In the genomic region with DNA sequence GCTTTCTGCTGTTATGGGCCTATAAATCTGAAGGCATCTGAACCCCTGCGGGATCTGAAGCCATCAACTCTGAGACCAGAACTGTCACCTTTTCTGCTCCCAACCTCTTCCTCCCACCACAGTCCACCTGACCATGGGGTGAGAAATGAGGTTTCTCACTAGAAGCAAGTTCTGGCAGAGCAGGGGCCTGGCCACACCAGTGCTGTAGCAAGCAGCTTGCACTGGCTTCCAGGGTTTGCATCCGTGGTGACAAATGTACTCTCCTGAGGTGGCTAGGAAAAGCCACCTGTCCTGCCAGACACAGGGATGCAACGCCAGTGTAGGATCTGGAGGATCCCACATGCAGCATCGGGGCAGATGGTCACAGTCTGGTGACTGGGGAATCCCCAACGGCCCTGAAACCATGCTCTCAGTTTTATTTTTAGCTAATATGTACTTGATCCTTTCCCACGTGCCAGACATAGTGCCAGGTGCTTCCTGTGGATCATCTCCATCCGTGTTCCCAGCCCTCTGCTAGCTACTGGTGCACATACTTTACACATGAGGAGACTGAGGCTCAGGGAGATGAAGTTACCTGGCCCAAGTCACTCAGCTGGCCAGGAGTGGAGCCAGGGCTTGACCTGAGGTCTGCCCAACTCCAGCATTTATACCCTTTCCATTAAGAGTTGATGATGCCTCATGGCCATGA, we compare ENCODE assay signal across 9 cellular contexts.
A peak's percentile ranks its signal among the peaks of the same experiment; 100 is the strongest.
DNase-seq lines count a peak whose midpoint lies in the region; ATAC-seq and TF ChIP-seq lines count a peak whose summit lies in the region.
"Had no signal": no experiment of that assay in that cellular context is flagged by ENCODE, and none has a peak within 500 bp of the region (broad histone marks: within the 10 kb centered on the region; RNA-seq: fewer than 3 reads in every experiment).

No MANE protein-coding gene starts in this region.

- no peaks in the 10 kb centered on the region for H4K20me1 ChIP-seq in H9 (ENCODE audit: control insufficient read depth, insufficient read depth, insufficient read length)

- no peaks in the 10 kb centered on the region for H3K79me1 ChIP-seq in H9 (ENCODE audit: insufficient read depth, low read depth, low read length, poor library complexity, severe bottlenecking)

- no peaks in the 10 kb centered on the region for H3K79me2 ChIP-seq in H9 (ENCODE audit: insufficient read depth, low read length)

- no peak overlapping the region for H3K27ac ChIP-seq in H9 (ENCODE audit: insufficient read length, low read depth, low read length)
- H3K27ac ChIP-seq: VCaP had no signal

- no peak overlapping the region for H3K23ac ChIP-seq in H9 (ENCODE audit: insufficient read length, low read depth, low read length)

- peak overlapping the region; percentile 48 for H3K27ac Mint-ChIP-seq in stimulated activated effector memory CD8-positive, alpha-beta T cell treated with anti-CD3 and anti-CD28 coated beads, Interleukin-12 subunit alpha, Interleukin-12 subunit beta, amount 100 ng/mL, for 72 hours
- H3K27ac Mint-ChIP-seq in H9 = no peak overlapping the region

- no peak overlapping the region for H3K4ac ChIP-seq in H9 (ENCODE audit: low read depth, low read length)

- H3K9ac ChIP-seq in H9 (ENCODE audit: extremely low read depth, insufficient read length, low read length) = no peak overlapping the region

- no CpG with 5 or more reads among the region's 7 CpGs for WGBS in H9 (ENCODE audit: extremely low coverage, insufficient read length, low lambda C conversion rate)

- TF ChIP-seq CTCF in H9 (conservative IDR thresholded peaks at IDR 0.05) = no peak

- no peaks in the 10 kb centered on the region for H3K4me1 ChIP-seq in H9 (ENCODE audit: insufficient read depth, low read length)

- no peak overlapping the region for H4K5ac ChIP-seq in H9 (ENCODE audit: insufficient read length, low read depth, low read length)

- H4K8ac ChIP-seq in H9 (replicated peaks; ENCODE audit: insufficient read length, low read depth, low read length) = no peak overlapping the region

- H3K4me2 ChIP-seq in H9 (ENCODE audit: insufficient read depth, insufficient read length, low read length) = no peak overlapping the region

- no peak overlapping the region for H2AFZ ChIP-seq in H9 (ENCODE audit: low read length)

- H2BK12ac ChIP-seq in H9 (ENCODE audit: insufficient read length, low read depth, low read length) = no peak overlapping the region

- H3K4me1 Mint-ChIP-seq in stimulated activated effector memory CD8-positive, alpha-beta T cell treated with anti-CD3 and anti-CD28 coated beads, Interleukin-12 subunit alpha, Interleukin-12 subunit beta, amount 100 ng/mL, for 72 hours = peaks cover 59% of the 10 kb centered on the region
- peaks cover 6 to 12% of the 10 kb centered on the region in 2 experiments for H3K4me1 Mint-ChIP-seq in H9

- H3K23me2 ChIP-seq in H9 (ENCODE audit: insufficient read length, low read depth, low read length, poor library complexity, severe bottlenecking) = no peaks in the 10 kb centered on the region

- no peak overlapping the region for H3T11ph ChIP-seq in H9 (ENCODE audit: low read length)

- H3K36me3 Mint-ChIP-seq in stimulated activated effector memory CD8-positive, alpha-beta T cell treated with anti-CD3 and anti-CD28 coated beads, Interleukin-12 subunit alpha, Interleukin-12 subunit beta, amount 100 ng/mL, for 72 hours = no peaks in the 10 kb centered on the region
- no peaks in the 10 kb centered on the region; a peak in 1 of 7 replicates for H3K36me3 Mint-ChIP-seq in H9 (ENCODE audit: insufficient read depth in 1 of 3, low read depth in 3 of 3)

- H2BK5ac ChIP-seq in H9 (ENCODE audit: insufficient read length, low read length) = no peak overlapping the region

- no peak overlapping the region for H3K18ac ChIP-seq in H9 (ENCODE audit: insufficient read length, low read depth, low read length)

- no peak overlapping the region for H3K14ac ChIP-seq in H9 (ENCODE audit: insufficient read depth, low read length)

- peak overlapping the region; percentile 19 for H3K4me3 Mint-ChIP-seq in stimulated activated effector memory CD8-positive, alpha-beta T cell treated with anti-CD3 and anti-CD28 coated beads, Interleukin-12 subunit alpha, Interleukin-12 subunit beta, amount 100 ng/mL, for 72 hours
- no peak overlapping the region for H3K4me3 Mint-ChIP-seq in H9

- H2BK15ac ChIP-seq in H9 (ENCODE audit: low read depth, low read length) = no peak overlapping the region

- peaks cover 3% of the 10 kb centered on the region for H3K27me3 Mint-ChIP-seq in H9 (ENCODE audit: low read depth)

- DNase-seq in SHP77 (lab: John Stamatoyannopoulos, UW) (peak; percentile 44 to 49), SHP77 treated with DMSO at 0.1 percent for 48 hours (lab: John Stamatoyannopoulos, UW) (no peak), NCI-H524 (lab: John Stamatoyannopoulos, UW) (peak; percentile 50 to 95), NCI-H526 (lab: John Stamatoyannopoulos, UW) (no peak), H9 (no peak), NCI-H2081 treated with DMSO at 0.1 percent for 48 hours (lab: John Stamatoyannopoulos, UW) (no peak)
- DNase-seq in stimulated activated effector memory CD8-positive, alpha-beta T cell treated with anti-CD3 and anti-CD28 coated beads, Interleukin-12 subunit alpha, Interleukin-12 subunit beta, amount 100 ng/mL, for 72 hours (ENCODE audit: low spot score in 2 of 2) = peak; percentile 17 to 63

- H2AK5ac ChIP-seq in H9 (ENCODE audit: insufficient read length, low read length) = no peak overlapping the region

- no peak overlapping the region for H2BK120ac ChIP-seq in H9 (ENCODE audit: low read depth, low read length, poor library complexity, severe bottlenecking)

- H2BK20ac ChIP-seq in H9 (ENCODE audit: low read depth, low read length, poor library complexity, severe bottlenecking) = no peak overlapping the region

- no peak overlapping the region for H3K56ac ChIP-seq in H9 (ENCODE audit: insufficient read length, low read depth, low read length)

- no peaks in the 10 kb centered on the region for H3K9me3 Mint-ChIP-seq in stimulated activated effector memory CD8-positive, alpha-beta T cell treated with anti-CD3 and anti-CD28 coated beads, Interleukin-12 subunit alpha, Interleukin-12 subunit beta, amount 100 ng/mL, for 72 hours
- 0 out of 5 replicates have a peak, but pooled peaks cover 0 to 2% of the 10 kb centered on the region in 2 experiments for H3K9me3 Mint-ChIP-seq in H9

- peak; percentile 43 for ATAC-seq in HG02840 (IDR thresholded peaks at IDR 0.05; ENCODE audit: low FRiP score, unreplicated experiment)
- ATAC-seq in stimulated activated effector memory CD8-positive, alpha-beta T cell treated with anti-CD3 and anti-CD28 coated beads, Interleukin-12 subunit alpha, Interleukin-12 subunit beta, amount 100 ng/mL, for 72 hours = peak; percentile 70

- no peaks in the 10 kb centered on the region for H3K9me3 ChIP-seq in H9 (ENCODE audit: control insufficient read depth, low read depth, low read length)

- H4K91ac ChIP-seq in H9 (ENCODE audit: insufficient read length, low read depth, low read length) = no peak overlapping the region

- H3K27me3 ChIP-seq in H9 (ENCODE audit: insufficient read depth, low read length) = no peaks in the 10 kb centered on the region

Comparison
In these comparisons a context has a peak if more than half of its experiments do, and no peak if none do; other contexts are left out.
1. DNase-seq: peak in SHP77 (2 of 2), NCI-H524 (2 of 2) and stimulated activated effector memory CD8-positive, alpha-beta T cell treated with anti-CD3 and anti-CD28 coated beads, Interleukin-12 subunit alpha, Interleukin-12 subunit beta, amount 100 ng/mL, for 72 hours (2 of 2); none in SHP77 treated with DMSO at 0.1 percent for 48 hours (single experiment), NCI-H526 (0 of 2), H9 (single experiment) and NCI-H2081 treated with DMSO at 0.1 percent for 48 hours (single experiment).